ENCODE assay signal across 10 cellular contexts in genomic region chr19:23049256-23049655, GRCh38. TPM values are rescaled to one million over a fixed set of nuclear protein-coding genes. Genes with fewer than 3 reads are reported as not detected.
"Had no signal": no experiment of that assay in that cellular context is flagged by ENCODE, and none has a peak within 500 bp of the region (broad histone marks: within the 10 kb centered on the region; RNA-seq: fewer than 3 reads in every experiment).

No MANE protein-coding gene starts in this region.

- H3K36me3 ChIP-seq: HAP-1 had no signal

- H3K4me2 ChIP-seq: GM23338 had no signal

- H3K4me3 ChIP-seq: GM23248, GM23338, HAP-1 had no signal

- H2AFZ ChIP-seq: GM23248, GM23338 had no signal

- ATAC-seq: GM23338, HCT116 had no signal

- H3K9ac ChIP-seq: GM23248 had no signal

- DNase-seq: GM23248, GOT3, H7, H9, HCEC 1CT, HFFc6 had no signal

- H3K4me1 ChIP-seq: HAP-1 had no signal

- H3K27ac ChIP-seq: GM23248 had no signal

- H3K9me3 ChIP-seq: HAP-1 had no signal

RNA-seq across cellular contexts. Expression of gene ZNF728, which starts 46.3 kb away (rescaled TPM):
- total RNA-seq: GM23248, H1, H7, H9, HFFc6 had no signal
- polyA plus RNA-seq: GM23248, GM23338, H1 had no signal
